ENCODE assay signal across 8 cellular contexts in genomic region chr2:27369471-27370025, GRCh38. TPM values are rescaled to one million over a fixed set of nuclear protein-coding genes. Genes with fewer than 3 reads are reported as not detected.
DNase-seq lines count a peak whose midpoint lies in the region; ATAC-seq, FAIRE-seq and TF ChIP-seq lines count a peak whose summit lies in the region.

No MANE protein-coding gene starts in this region.

- peaks cover 61% of the 10 kb centered on the region for H3K36me3 Mint-ChIP-seq in activated CD4-positive, alpha-beta T cell treated with anti-CD3 and anti-CD28 coated beads, Interleukin-2, amount 10 ng/mL, durations not matched to agents 24 days and 14 days (ENCODE audit: low read depth)

- H4K20me1 ChIP-seq in SU-DHL-6 (ENCODE audit: low read depth, low read length) = no peaks in the 10 kb centered on the region

- H3K79me2 ChIP-seq in SU-DHL-6 (ENCODE audit: insufficient read depth, low read length) = peaks cover 27% of the 10 kb centered on the region; the same call in 1 of the 2 replicates

- H3K27ac ChIP-seq in SU-DHL-6 (ENCODE audit: low read depth, low read length) = peak overlapping the region; percentile 31

- peak overlapping the region; percentile 86 for H3K4me3 Mint-ChIP-seq in activated CD4-positive, alpha-beta T cell treated with anti-CD3 and anti-CD28 coated beads, Interleukin-2, amount 10 ng/mL, durations not matched to agents 24 days and 14 days

- H3K4me3 ChIP-seq in SU-DHL-6 (ENCODE audit: insufficient read depth, low read length, poor library complexity, severe bottlenecking) (peak overlapping the region; percentile 78), epithelial cell of proximal tubule (ENCODE audit: low read depth, low read length) (peak overlapping the region; percentile 86), mucosa of descending colon (peak overlapping the region; percentile 97)

- no peaks in the 10 kb centered on the region for H3K27me3 ChIP-seq in SU-DHL-6 (ENCODE audit: low read length)

- H3K4me1 ChIP-seq in mucosa of descending colon (ENCODE audit: low read depth) = peaks cover 24% of the 10 kb centered on the region

- peak overlapping the region; percentile 91 for H3K27ac Mint-ChIP-seq in activated CD4-positive, alpha-beta T cell treated with anti-CD3 and anti-CD28 coated beads, Interleukin-2, amount 10 ng/mL, durations not matched to agents 24 days and 14 days

- FAIRE-seq in urothelium cell line (lab: Jason Lieb, UNC) = no peak

- H3K9ac ChIP-seq in SU-DHL-6 (ENCODE audit: low read length) = peak overlapping the region; percentile 81

- H3F3A ChIP-seq in SU-DHL-6 (ENCODE audit: insufficient read depth) = peaks cover 12% of the 10 kb centered on the region; the same call in 1 of the 2 replicates

- DNase-seq in activated CD4-positive, alpha-beta T cell treated with anti-CD3 and anti-CD28 coated beads, Interleukin-2, amount 10 ng/mL, durations not matched to agents 24 days and 14 days = no peak
- DNase-seq in activated CD4-positive, alpha-beta T cell treated with anti-CD3 and anti-CD28 coated beads for 48 hours = no peak
- no peak for DNase-seq in epithelial cell of proximal tubule (ENCODE audit: low read depth)
- DNase-seq in mucosa of descending colon = peak in 1 of 3 donors; percentile 65
- peak; percentile 76 for DNase-seq in urothelium cell line (ENCODE audit: low spot score)
- DNase-seq in T-helper 9 cell = no peak

- no peaks in the 10 kb centered on the region for H3K9me2 ChIP-seq in SU-DHL-6 (replicated peaks; ENCODE audit: insufficient read depth, low read length)

- peak; percentile 2 for ATAC-seq in HG03457 (IDR thresholded peaks at IDR 0.05; ENCODE audit: unreplicated experiment)
- ATAC-seq in mucosa of descending colon = peak; percentile 40

- peak overlapping the region; percentile 43 for H2AFZ ChIP-seq in SU-DHL-6 (ENCODE audit: low read depth, low read length, severe bottlenecking)

- intact Hi-C loops in activated CD4-positive, alpha-beta T cell treated with anti-CD3 and anti-CD28 coated beads, Interleukin-2, amount 10 ng/mL, durations not matched to agents 24 days and 14 days (cut with micrococcal nuclease) = loop anchor here (1.0 to 5.0 kb wide), 9 partner anchors 11 to 293 kb away; partner anchors contain the start of genes CCDC121, GPN1, GTF3C2 and IFT172
- intact Hi-C loops in mucosa of descending colon (cut with DNase I, micrococcal nuclease) = no loop called here

- H3K9me3 Mint-ChIP-seq in activated CD4-positive, alpha-beta T cell treated with anti-CD3 and anti-CD28 coated beads, Interleukin-2, amount 10 ng/mL, durations not matched to agents 24 days and 14 days = no peaks in the 10 kb centered on the region

- H3K4me2 ChIP-seq in SU-DHL-6 (ENCODE audit: low read depth, low read length, poor library complexity, severe bottlenecking) = peak overlapping the region; percentile 73

- H3K4me1 Mint-ChIP-seq in activated CD4-positive, alpha-beta T cell treated with anti-CD3 and anti-CD28 coated beads, Interleukin-2, amount 10 ng/mL, durations not matched to agents 24 days and 14 days = peaks cover 35% of the 10 kb centered on the region

- H3K9me3 ChIP-seq in SU-DHL-6 (ENCODE audit: insufficient read depth, low read length) (no peaks in the 10 kb centered on the region), mucosa of descending colon (no peaks in the 10 kb centered on the region)

- H3K36me3 ChIP-seq in SU-DHL-6 (ENCODE audit: low read length) = peaks cover 3% of the 10 kb centered on the region; the same call in 1 of the 2 replicates
- H3K36me3 ChIP-seq in mucosa of descending colon (ENCODE audit: low read depth) = peaks cover 17% of the 10 kb centered on the region

- H3K27me3 Mint-ChIP-seq in activated CD4-positive, alpha-beta T cell treated with anti-CD3 and anti-CD28 coated beads, Interleukin-2, amount 10 ng/mL, durations not matched to agents 24 days and 14 days = no peaks in the 10 kb centered on the region

- TF ChIP-seq CTCF in SU-DHL-6 (IDR thresholded peaks at IDR 0.05; ENCODE audit: insufficient read depth, low read length, poor library complexity, severe bottlenecking) (no peak), epithelial cell of proximal tubule (conservative IDR thresholded peaks at IDR 0.05; ENCODE audit: low read depth, low read length) (no peak), mucosa of descending colon (IDR thresholded peaks at IDR 0.05) (no peak)

RNA-seq across cellular contexts. Expression of gene EIF2B4, which starts 0.6 kb away (rescaled TPM):
- total RNA-seq in activated CD4-positive, alpha-beta T cell treated with anti-CD3 and anti-CD28 coated beads, Interleukin-2, amount 10 ng/mL, durations not matched to agents 24 days and 14 days = 51.2 and 52.0 TPM in 2 replicates
- total RNA-seq in epithelial cell of proximal tubule (35.5 and 43.3 TPM in 2 replicates), mucosa of descending colon (10 to 100 TPM; 31.4 to 59.9 (median 34.0) TPM)

RNA-seq across cellular contexts. Expression of gene SNX17, which starts 0.9 kb away (rescaled TPM):
- 120 and 128 TPM in 2 replicates for total RNA-seq in activated CD4-positive, alpha-beta T cell treated with anti-CD3 and anti-CD28 coated beads, Interleukin-2, amount 10 ng/mL, durations not matched to agents 24 days and 14 days
- total RNA-seq in epithelial cell of proximal tubule = 64.6 and 121 TPM in 2 replicates
- 10 to 100 TPM; 85.5 to 94.4 (median 91.0) TPM for total RNA-seq in mucosa of descending colon

RNA-seq across cellular contexts. Expression of gene ZNF513, which starts 11.0 kb away (rescaled TPM):
- total RNA-seq in activated CD4-positive, alpha-beta T cell treated with anti-CD3 and anti-CD28 coated beads, Interleukin-2, amount 10 ng/mL, durations not matched to agents 24 days and 14 days = 11.1 and 13.5 TPM in 2 replicates
- total RNA-seq in epithelial cell of proximal tubule (5.6 and 9.5 TPM in 2 replicates), mucosa of descending colon (10 to 100 TPM; 22.6 to 32.0 (median 25.4) TPM)

RNA-seq across cellular contexts. Expression of gene GTF3C2, which starts 13.0 kb away (rescaled TPM):
- total RNA-seq in activated CD4-positive, alpha-beta T cell treated with anti-CD3 and anti-CD28 coated beads, Interleukin-2, amount 10 ng/mL, durations not matched to agents 24 days and 14 days = 80.1 and 83.8 TPM in 2 replicates
- total RNA-seq in epithelial cell of proximal tubule = 37.4 and 61.7 TPM in 2 replicates
- total RNA-seq in mucosa of descending colon = 10 to 100 TPM; 53.7 to 83.5 (median 56.9) TPM

RNA-seq across cellular contexts. Expression of gene PPM1G, which starts 39.8 kb away (rescaled TPM):
- total RNA-seq in activated CD4-positive, alpha-beta T cell treated with anti-CD3 and anti-CD28 coated beads, Interleukin-2, amount 10 ng/mL, durations not matched to agents 24 days and 14 days = 165 and 167 TPM in 2 replicates
- 135 and 228 TPM in 2 replicates for total RNA-seq in epithelial cell of proximal tubule
- 10 to 100 TPM; 53.4 to 64.1 (median 59.6) TPM for total RNA-seq in mucosa of descending colon
